ENCODE assay signal across 20 cellular contexts in genomic region chr9:35313911-35314310, GRCh38.
A peak's percentile ranks its signal among the peaks of the same experiment; 100 is the strongest.
DNase-seq lines count a peak whose midpoint lies in the region; ATAC-seq and TF ChIP-seq lines count a peak whose summit lies in the region.
"Had no signal": no experiment of that assay in that cellular context is flagged by ENCODE, and none has a peak within 500 bp of the region (broad histone marks: within the 10 kb centered on the region; RNA-seq: fewer than 3 reads in every experiment).

No MANE protein-coding gene starts in this region.

- no peaks in the 10 kb centered on the region for H3F3A ChIP-seq in GM23338 (replicated peaks; ENCODE audit: low read depth)

- DNase-seq in AG08395 (ENCODE audit: low spot score) (peak; percentile 64), GM23338 (ENCODE audit: low spot score) (peak; percentile 8), WTC11 (ENCODE audit: low spot score) (no peak), fibroblast of villous mesenchyme (ENCODE audit: low read depth) (peak; percentile 30), NCI-H1048 (lab: John Stamatoyannopoulos, UW) (no peak)
- no peak for DNase-seq in activated CD4-positive, alpha-beta T cell treated with anti-CD3 and anti-CD28 coated beads for 4 hours
- DNase-seq in activated CD4-positive, alpha-beta T cell treated with anti-CD3 and anti-CD28 coated beads, Interleukin-2, amount 10 ng/mL, durations not matched to agents 7 days and 5 days: no peak
- DNase-seq: activated CD4-positive, alpha-beta T cell treated with anti-CD3 and anti-CD28 coated beads, Interleukin-2, amount 50 U/mL, for 48 hours; activated naive CD4-positive, alpha-beta T cell treated with anti-CD3 and anti-CD28 coated beads for 36 hours; CD8-positive, alpha-beta T cell; dermis blood vessel endothelial cell; hippocampal formation; left cardiac atrium; NCI-H2081; NCI-H526 treated with DMSO at 0.1 percent for 48 hours had no signal

- H3K27me3 Mint-ChIP-seq in GM23338 (ENCODE audit: insufficient read depth, low read depth, poor library complexity) (no peaks in the 10 kb centered on the region), WTC11 (ENCODE audit: low read depth) (no peaks in the 10 kb centered on the region)
- no peaks in the 10 kb centered on the region for H3K27me3 Mint-ChIP-seq in activated CD4-positive, alpha-beta T cell treated with anti-CD3 and anti-CD28 coated beads, Interleukin-2, amount 10 ng/mL, durations not matched to agents 7 days and 5 days

- H3K4me1 Mint-ChIP-seq in GM23338 (no peaks in the 10 kb centered on the region), WTC11 (peaks cover 10% of the 10 kb centered on the region; the same call in 1 of the 2 replicates)
- no peaks in the 10 kb centered on the region for H3K4me1 Mint-ChIP-seq in activated CD4-positive, alpha-beta T cell treated with anti-CD3 and anti-CD28 coated beads, Interleukin-2, amount 10 ng/mL, durations not matched to agents 7 days and 5 days
- H3K4me1 Mint-ChIP-seq: IgD-negative memory B cell had no signal

- TF ChIP-seq CTCF in GM23338 (conservative IDR thresholded peaks at IDR 0.05; ENCODE audit: low read depth in 2 of 2) (no peak), WTC11 (IDR thresholded peaks at IDR 0.05) (no peak), fibroblast of villous mesenchyme (IDR thresholded peaks at IDR 0.05; ENCODE audit: insufficient read depth, low read depth, low read length) (no peak)

- no peaks in the 10 kb centered on the region for H3K4me1 ChIP-seq in GM23338 (ENCODE audit: insufficient read depth)

- no peaks in the 10 kb centered on the region for H3K36me3 ChIP-seq in GM23338 (ENCODE audit: insufficient read depth)
- H3K36me3 ChIP-seq: neutrophil had no signal

- H3K27me3 ChIP-seq in GM23338 (ENCODE audit: insufficient read depth): no peaks in the 10 kb centered on the region
- H3K27me3 ChIP-seq: neutrophil had no signal

- POLR2A ChIA-PET in WTC11 (lab: Charles Lee): interaction anchor here (0.5 kb wide), 1 partner anchor 38 kb away, joined by 3 read pairs; no protein-coding TSS in a partner anchor
- POLR2A ChIA-PET in activated CD4-positive, alpha-beta T cell treated with anti-CD3 and anti-CD28 coated beads, Interleukin-2, amount 10 ng/mL, durations not matched to agents 7 days and 5 days (lab: Charles Lee): no interaction called here

- CTCF ChIA-PET in WTC11 (lab: Charles Lee): interaction anchor here (1.0 kb wide), 1 partner anchor 32 kb away, joined by 3 read pairs; no protein-coding TSS in a partner anchor
- CTCF ChIA-PET in activated CD4-positive, alpha-beta T cell treated with anti-CD3 and anti-CD28 coated beads, Interleukin-2, amount 10 ng/mL, durations not matched to agents 7 days and 5 days (lab: Charles Lee): no interaction called here

- H3K79me2 ChIP-seq in GM23338 (replicated peaks; ENCODE audit: insufficient read depth): no peaks in the 10 kb centered on the region

- H3K9me3 Mint-ChIP-seq in GM23338 (peaks cover 4% of the 10 kb centered on the region; the same call in 2 of the 3 replicates), WTC11 (peaks cover 9% of the 10 kb centered on the region)
- peaks cover 2% of the 10 kb centered on the region for H3K9me3 Mint-ChIP-seq in activated CD4-positive, alpha-beta T cell treated with anti-CD3 and anti-CD28 coated beads, Interleukin-2, amount 10 ng/mL, durations not matched to agents 7 days and 5 days
- H3K9me3 Mint-ChIP-seq: stimulated activated naive CD8-positive, alpha-beta T cell treated with anti-CD3 and anti-CD28 coated beads, Interleukin-15, Interleukin-2, amounts not matched to agents 100 ng/mL and 50 ng/mL, for 24 hours had no signal

- peaks cover 3% of the 10 kb centered on the region; the same call in 1 of the 2 replicates for H3K9me2 ChIP-seq in GM23338 (ENCODE audit: insufficient read depth)

- H3K4me2 ChIP-seq in GM23338: no peak overlapping the region

- H3K27ac Mint-ChIP-seq in GM23338 (no peak overlapping the region; the same call in 1 of the 2 replicates), WTC11 (peak overlapping the region; percentile 80)
- H3K27ac Mint-ChIP-seq in activated CD4-positive, alpha-beta T cell treated with anti-CD3 and anti-CD28 coated beads, Interleukin-2, amount 10 ng/mL, durations not matched to agents 7 days and 5 days: no peak overlapping the region
- H3K27ac Mint-ChIP-seq: activated naive CD4-positive, alpha-beta T cell treated with anti-CD3 and anti-CD28 coated beads for 36 hours; CD8-positive, alpha-beta T cell; IgD-negative memory B cell; stimulated activated naive CD8-positive, alpha-beta T cell treated with anti-CD3 and anti-CD28 coated beads, Interleukin-15, Interleukin-2, amounts not matched to agents 100 ng/mL and 50 ng/mL, for 24 hours had no signal

- no peak overlapping the region for H2AFZ ChIP-seq in GM23338

- H4K20me1 ChIP-seq in GM23338 (replicated peaks; ENCODE audit: insufficient read depth): peaks cover 7% of the 10 kb centered on the region; the same call in 1 of the 2 replicates

- H3K4me3 ChIP-seq in GM23338 (no peak overlapping the region), fibroblast of villous mesenchyme (ENCODE audit: low read depth, low read length) (no peak overlapping the region)

- no peak overlapping the region for H3K27ac ChIP-seq in GM23338 (ENCODE audit: low read depth)
- H3K27ac ChIP-seq: neutrophil had no signal

- ATAC-seq in GM23338: no peak
- no peak for ATAC-seq in WTC11
- ATAC-seq in GM19035 (IDR thresholded peaks at IDR 0.05; ENCODE audit: unreplicated experiment): no peak
- ATAC-seq: CD8-positive, alpha-beta T cell; left cardiac atrium; Panc1 had no signal

- H3K36me3 Mint-ChIP-seq in GM23338 (ENCODE audit: low read depth) (peaks cover 13% of the 10 kb centered on the region; the same call in 2 of the 3 replicates), WTC11 (peaks cover 13% of the 10 kb centered on the region)
- no peaks in the 10 kb centered on the region for H3K36me3 Mint-ChIP-seq in activated CD4-positive, alpha-beta T cell treated with anti-CD3 and anti-CD28 coated beads, Interleukin-2, amount 10 ng/mL, durations not matched to agents 7 days and 5 days (ENCODE audit: low read depth)
- H3K36me3 Mint-ChIP-seq: CD8-positive, alpha-beta T cell; IgD-negative memory B cell had no signal

- H3K4me3 Mint-ChIP-seq in GM23338 (no peak overlapping the region), WTC11 (no peak overlapping the region)
- H3K4me3 Mint-ChIP-seq in activated CD4-positive, alpha-beta T cell treated with anti-CD3 and anti-CD28 coated beads, Interleukin-2, amount 10 ng/mL, durations not matched to agents 7 days and 5 days: no peak overlapping the region
- H3K4me3 Mint-ChIP-seq: activated naive CD4-positive, alpha-beta T cell treated with anti-CD3 and anti-CD28 coated beads for 36 hours; CD8-positive, alpha-beta T cell; IgD-negative memory B cell; stimulated activated naive CD8-positive, alpha-beta T cell treated with anti-CD3 and anti-CD28 coated beads, Interleukin-15, Interleukin-2, amounts not matched to agents 100 ng/mL and 50 ng/mL, for 24 hours had no signal

TF ChIP-seq in WTC11, 78 proteins besides CTCF, POLR2A, EP300 and RAD21 (continues in another document):
- TF ChIP-seq FOXP1 (CRISPR knock-in tag; IDR thresholded peaks at IDR 0.05; ENCODE audit: borderline replicate concordance): no peak
- no peak for TF ChIP-seq ZNF671 (CRISPR knock-in tag; IDR thresholded peaks at IDR 0.05)
- no peak for TF ChIP-seq HMGXB4 (CRISPR knock-in tag; IDR thresholded peaks at IDR 0.05)
- no peak for TF ChIP-seq FOXJ3 (CRISPR knock-in tag; IDR thresholded peaks at IDR 0.05; ENCODE audit: borderline replicate concordance)
- TF ChIP-seq ESRRA (CRISPR knock-in tag; IDR thresholded peaks at IDR 0.05; ENCODE audit: borderline replicate concordance): no peak
- TF ChIP-seq ZBTB21 (CRISPR knock-in tag; IDR thresholded peaks at IDR 0.05; ENCODE audit: borderline replicate concordance): no peak
- no peak for TF ChIP-seq MAX (CRISPR knock-in tag; IDR thresholded peaks at IDR 0.05)
- TF ChIP-seq ZNF317 (CRISPR knock-in tag; IDR thresholded peaks at IDR 0.05; ENCODE audit: borderline replicate concordance, low read depth): no peak
- TF ChIP-seq TP53 (CRISPR knock-in tag; IDR thresholded peaks at IDR 0.05): no peak
- TF ChIP-seq ZBTB43 (CRISPR knock-in tag; IDR thresholded peaks at IDR 0.05): no peak
- TF ChIP-seq USF1 (CRISPR knock-in tag; IDR thresholded peaks at IDR 0.05): no peak

Comparison
In these comparisons a context has a peak if more than half of its experiments do, and no peak if none do; other contexts are left out.
1. DNase-seq: peak in AG08395 (single experiment), GM23338 (single experiment) and fibroblast of villous mesenchyme (single experiment); none in WTC11 (single experiment), activated CD4-positive, alpha-beta T cell treated with anti-CD3 and anti-CD28 coated beads for 4 hours (0 of 2), NCI-H1048 (single experiment) and activated CD4-positive, alpha-beta T cell treated with anti-CD3 and anti-CD28 coated beads, Interleukin-2, amount 10 ng/mL, durations not matched to agents 7 days and 5 days (single experiment).